Comparison of ENCODE assay signal across 18 cellular contexts in genomic region chr9:107060026-107060425, GRCh38.
"Had no signal": no experiment of that assay in that cellular context is flagged by ENCODE, and none has a peak within 500 bp of the region (broad histone marks: within the 10 kb centered on the region; RNA-seq: fewer than 3 reads in every experiment).

No MANE protein-coding gene starts in this region.

- H3K27ac ChIP-seq: body of pancreas, dorsolateral prefrontal cortex, epithelial cell of prostate, tibial nerve, vagina had no signal

- H3K27me3 ChIP-seq: body of pancreas, dorsolateral prefrontal cortex, tibial nerve, vagina had no signal

- H3K36me3 Mint-ChIP-seq: activated CD4-positive, alpha-beta memory T cell treated with anti-CD3 and anti-CD28 coated beads for 36 hours; natural killer cell treated with Interleukin-12 subunit alpha and Interleukin-12 subunit beta and Interleukin-15 and Interleukin-18, amount 100 ng/mL, for 72 hours; WTC11 had no signal

- H3K4me3 ChIP-seq: body of pancreas, dorsolateral prefrontal cortex, lung, tibial nerve, vagina had no signal

- ATAC-seq: body of pancreas had no signal

- H3K36me3 ChIP-seq: tibial nerve, vagina had no signal

- H3K27ac Mint-ChIP-seq: activated CD4-positive, alpha-beta memory T cell treated with anti-CD3 and anti-CD28 coated beads for 36 hours; natural killer cell treated with Interleukin-12 subunit alpha and Interleukin-12 subunit beta and Interleukin-15 and Interleukin-18, amount 100 ng/mL, for 72 hours; WTC11 had no signal

- H3K4me1 ChIP-seq: body of pancreas, tibial nerve, vagina had no signal

- H3K9me3 Mint-ChIP-seq: activated CD4-positive, alpha-beta memory T cell treated with anti-CD3 and anti-CD28 coated beads for 36 hours; natural killer cell treated with Interleukin-12 subunit alpha and Interleukin-12 subunit beta and Interleukin-15 and Interleukin-18, amount 100 ng/mL, for 72 hours had no signal

- DNase-seq: activated CD4-positive, alpha-beta memory T cell treated with anti-CD3 and anti-CD28 coated beads for 36 hours; activated CD4-positive, alpha-beta T cell treated with anti-CD3 and anti-CD28 coated beads for 4 hours; activated T-cell treated with anti-CD3 and anti-CD28 coated beads for 4 hours; body of pancreas; dorsolateral prefrontal cortex; foreskin fibroblast; hippocampal formation; islet precursor cell; occipital lobe; posterior cingulate gyrus; stimulated activated CD8-positive, alpha-beta memory T cell treated with anti-CD3 and anti-CD28 coated beads, Interleukin-4, amount 100 ng/mL, for 48 hours; stimulated activated naive CD4-positive, alpha-beta T cell treated with Interleukin-2 at 50 U/mL for 16 hours had no signal

- H3K27me3 Mint-ChIP-seq: activated CD4-positive, alpha-beta memory T cell treated with anti-CD3 and anti-CD28 coated beads for 36 hours had no signal

- H3K4me3 Mint-ChIP-seq: activated CD4-positive, alpha-beta memory T cell treated with anti-CD3 and anti-CD28 coated beads for 36 hours; natural killer cell treated with Interleukin-12 subunit alpha and Interleukin-12 subunit beta and Interleukin-15 and Interleukin-18, amount 100 ng/mL, for 72 hours; WTC11 had no signal

- H3K9me3 ChIP-seq: body of pancreas, tibial nerve, vagina had no signal
